In genomic region chr12:116860281-116860680, GRCh38 we compare ENCODE assay signal across 1 cellular context.
TF ChIP-seq lines count a peak whose summit lies in the region.

No MANE protein-coding gene starts in this region.

TF ChIP-seq in HepG2, 621 proteins besides CTCF, POLR2A, EP300 and RAD21:
- TF ChIP-seq CREB3 (CRISPR knock-in tag; IDR thresholded peaks at IDR 0.05) (no peak), BCLAF1 (IDR thresholded peaks at IDR 0.05) (no peak), PATZ1 (CRISPR knock-in tag; IDR thresholded peaks at IDR 0.05) (no peak), FOXP1 (IDR thresholded peaks at IDR 0.05) (no peak), FOXP1 (CRISPR knock-in tag; IDR thresholded peaks at IDR 0.05) (no peak), RXRB (CRISPR knock-in tag; IDR thresholded peaks at IDR 0.05; ENCODE audit: borderline replicate concordance) (no peak), SMAD1 (CRISPR knock-in tag; IDR thresholded peaks at IDR 0.05; ENCODE audit: borderline replicate concordance, low read depth) (no peak), ZMYM2 (CRISPR knock-in tag; IDR thresholded peaks at IDR 0.05) (no peak), ZKSCAN1 (IDR thresholded peaks at IDR 0.05; ENCODE audit: low read length) (no peak), AKAP8 (CRISPR knock-in tag; IDR thresholded peaks at IDR 0.05) (no peak), SMARCE1 (IDR thresholded peaks at IDR 0.05; ENCODE audit: borderline replicate concordance) (no peak), ZGPAT (CRISPR knock-in tag; IDR thresholded peaks at IDR 0.05) (no peak), CREM (IDR thresholded peaks at IDR 0.05) (no peak), CREM (CRISPR knock-in tag; IDR thresholded peaks at IDR 0.05) (no peak)
